ENCODE assay signal across 27 cellular contexts in the genomic region with DNA sequence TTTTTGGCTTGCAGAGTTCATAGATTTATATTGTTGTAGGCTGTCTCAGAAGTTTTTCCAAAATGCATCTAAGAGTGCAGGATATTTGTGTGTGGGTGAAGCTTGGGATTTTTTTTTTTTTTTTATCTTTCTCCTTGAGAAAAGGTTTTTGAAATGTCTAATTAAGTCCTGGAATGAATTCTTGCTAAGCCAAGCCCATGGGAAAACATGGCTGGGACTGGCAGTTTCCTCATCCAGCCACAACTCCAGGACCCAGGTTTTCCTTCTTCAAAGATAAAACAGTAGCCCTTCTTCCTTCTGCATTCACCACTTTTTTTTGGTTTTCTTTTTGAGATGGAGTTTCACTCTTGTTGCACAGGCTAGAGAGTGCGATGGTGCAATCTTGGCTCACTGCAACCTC.
"Had no signal": no experiment of that assay in that cellular context is flagged by ENCODE, and none has a peak within 500 bp of the region (broad histone marks: within the 10 kb centered on the region; RNA-seq: fewer than 3 reads in every experiment).

No MANE protein-coding gene starts in this region.

- DNase-seq: activated CD4-positive, alpha-beta memory T cell treated with anti-CD3 and anti-CD28 coated beads, Interleukin-2, amount 10 ng/mL, durations not matched to agents 7 days and 5 days; activated CD4-positive, alpha-beta T cell treated with anti-CD3 and anti-CD28 coated beads for 1 hour; activated CD4-positive, alpha-beta T cell treated with anti-CD3 and anti-CD28 coated beads for 4 hours; activated CD4-positive, alpha-beta T cell treated with anti-CD3 and anti-CD28 coated beads, Interleukin-2, amount 10 ng/mL, durations not matched to agents 7 days and 5 days; activated CD4-positive, alpha-beta T cell treated with anti-CD3 and anti-CD28 coated beads, Interleukin-2, amount 50 U/mL, for 4 hours; activated CD8-positive, alpha-beta memory T cell treated with anti-CD3 and anti-CD28 coated beads, Interleukin-2, amount 50 U/mL, for 48 hours; activated effector memory CD4-positive, alpha-beta T cell treated with Interleukin-2 at 50 U/mL for 16 hours; activated gamma-delta T cell treated with Interleukin-2 at 50 U/mL for 16 hours; activated naive CD4-positive, alpha-beta T cell treated with anti-CD3 and anti-CD28 coated beads, Interleukin-2, amount 50 U/mL, for 16 hours; activated naive CD4-positive, alpha-beta T cell treated with Interleukin-2 at 50 U/mL for 16 hours; activated T-cell treated with anti-CD3 and anti-CD28 coated beads for 4 hours; activated T-cell treated with anti-CD3 and anti-CD28 coated beads, Interleukin-2, amount 50 U/mL, for 24 hours; amniotic stem cell; anterior cingulate cortex; body of pancreas; caudate nucleus; colonic mucosa; effector memory CD4-positive, alpha-beta T cell; endodermal cell; foreskin fibroblast; head of caudate nucleus; hippocampal formation; T-helper 2 cell had no signal

- H3K36me3 Mint-ChIP-seq: activated naive CD8-positive, alpha-beta T cell had no signal

- H3K4me1 Mint-ChIP-seq: activated CD4-positive, alpha-beta memory T cell treated with anti-CD3 and anti-CD28 coated beads, Interleukin-2, amount 10 ng/mL, durations not matched to agents 7 days and 5 days; activated CD4-positive, alpha-beta T cell treated with anti-CD3 and anti-CD28 coated beads, Interleukin-2, amount 10 ng/mL, durations not matched to agents 7 days and 5 days; activated T-helper 17 cell treated with anti-CD3 and anti-CD28 coated beads, Interleukin-2, amount 50 U/mL, for 72 hours; endodermal cell had no signal

- H3K4me1 ChIP-seq: colonic mucosa had no signal

- H3K4me3 Mint-ChIP-seq: activated CD4-positive, alpha-beta memory T cell treated with anti-CD3 and anti-CD28 coated beads, Interleukin-2, amount 10 ng/mL, durations not matched to agents 7 days and 5 days; activated CD4-positive, alpha-beta T cell treated with anti-CD3 and anti-CD28 coated beads, Interleukin-2, amount 10 ng/mL, durations not matched to agents 7 days and 5 days; activated naive CD8-positive, alpha-beta T cell; activated T-cell treated with anti-CD3 and anti-CD28 coated beads, Interleukin-2, amount 50 U/mL, for 24 hours; activated T-helper 17 cell treated with anti-CD3 and anti-CD28 coated beads, Interleukin-2, amount 50 U/mL, for 72 hours; endodermal cell had no signal

- H3K27me3 ChIP-seq: body of pancreas, colonic mucosa had no signal

- H3K27me3 Mint-ChIP-seq: activated CD4-positive, alpha-beta memory T cell treated with anti-CD3 and anti-CD28 coated beads, Interleukin-2, amount 10 ng/mL, durations not matched to agents 7 days and 5 days; activated CD4-positive, alpha-beta T cell treated with anti-CD3 and anti-CD28 coated beads, Interleukin-2, amount 10 ng/mL, durations not matched to agents 7 days and 5 days; activated naive CD8-positive, alpha-beta T cell; activated T-cell treated with anti-CD3 and anti-CD28 coated beads, Interleukin-2, amount 50 U/mL, for 24 hours; activated T-helper 17 cell treated with anti-CD3 and anti-CD28 coated beads, Interleukin-2, amount 50 U/mL, for 72 hours had no signal

- H3K27ac ChIP-seq: body of pancreas, colonic mucosa had no signal

- H3K36me3 ChIP-seq: colonic mucosa had no signal

- H3K9me3 ChIP-seq: body of pancreas, colonic mucosa had no signal

- H3K4me3 ChIP-seq: body of pancreas, colonic mucosa had no signal

- ATAC-seq: activated T-helper 17 cell treated with anti-CD3 and anti-CD28 coated beads, Interleukin-2, amount 50 U/mL, for 72 hours; body of pancreas; esophagus mucosa had no signal

- H3K27ac Mint-ChIP-seq: activated CD4-positive, alpha-beta memory T cell treated with anti-CD3 and anti-CD28 coated beads, Interleukin-2, amount 10 ng/mL, durations not matched to agents 7 days and 5 days; activated CD4-positive, alpha-beta T cell treated with anti-CD3 and anti-CD28 coated beads, Interleukin-2, amount 10 ng/mL, durations not matched to agents 7 days and 5 days; activated naive CD8-positive, alpha-beta T cell; activated T-cell treated with anti-CD3 and anti-CD28 coated beads, Interleukin-2, amount 50 U/mL, for 24 hours; activated T-helper 17 cell treated with anti-CD3 and anti-CD28 coated beads, Interleukin-2, amount 50 U/mL, for 72 hours; endodermal cell had no signal

- FAIRE-seq: frontal cortex had no signal
